Comparison of ENCODE assay signal across 6 cellular contexts in genomic region chr17:4898927-4899326, GRCh38. TPM values are rescaled to one million over a fixed set of nuclear protein-coding genes. Genes with fewer than 3 reads are reported as not detected.
DNase-seq lines count a peak whose midpoint lies in the region; ATAC-seq and TF ChIP-seq lines count a peak whose summit lies in the region.

No MANE protein-coding gene starts in this region.

- ATAC-seq in foreskin keratinocyte (peak; percentile 1), GM19397 (IDR thresholded peaks at IDR 0.05; ENCODE audit: unreplicated experiment) (no peak), GM19452 (IDR thresholded peaks at IDR 0.05; ENCODE audit: unreplicated experiment) (no peak)

- peak overlapping the region; percentile 61 for H3K4me3 ChIP-seq in thymus (ENCODE audit: low read length)

- peaks cover 41% of the 10 kb centered on the region for H3K4me1 Mint-ChIP-seq in activated T-cell treated with anti-CD3 and anti-CD28 coated beads, Interleukin-2, amount 50 U/mL, for 24 hours (ENCODE audit: low read depth)

- WGBS in thymus, result 31% methylated on average over 34 of the region's 34 CpGs

- H3K36me3 ChIP-seq in thymus (ENCODE audit: control insufficient read depth, insufficient read depth), result peaks cover 32% of the 10 kb centered on the region

- no peak overlapping the region for H3K27ac Mint-ChIP-seq in activated T-cell treated with anti-CD3 and anti-CD28 coated beads, Interleukin-2, amount 50 U/mL, for 24 hours

- H3K4me1 ChIP-seq in foreskin keratinocyte (no peaks in the 10 kb centered on the region), thymus (ENCODE audit: control insufficient read depth, insufficient read depth, low read length) (peaks cover 11% of the 10 kb centered on the region)

- H3K36me3 Mint-ChIP-seq in activated T-cell treated with anti-CD3 and anti-CD28 coated beads, Interleukin-2, amount 50 U/mL, for 24 hours (ENCODE audit: low read depth), result peaks cover 39% of the 10 kb centered on the region

- DNase-seq in activated T-cell treated with anti-CD3 and anti-CD28 coated beads, Interleukin-2, amount 50 U/mL, for 24 hours, result no peak
- DNase-seq in activated T-cell treated with anti-CD3 and anti-CD28 coated beads for 4 hours (no peak), foreskin keratinocyte (no peak)

- TF ChIP-seq CTCF in foreskin keratinocyte (conservative IDR thresholded peaks at IDR 0.05), result no peak

- peaks cover 3% of the 10 kb centered on the region for H3K9me3 ChIP-seq in thymus (ENCODE audit: control insufficient read depth)

- H3K27ac ChIP-seq in foreskin keratinocyte (no peak overlapping the region), thymus (ENCODE audit: low read depth) (no peak overlapping the region)

- H3K4me3 Mint-ChIP-seq in activated T-cell treated with anti-CD3 and anti-CD28 coated beads, Interleukin-2, amount 50 U/mL, for 24 hours, result peak overlapping the region; percentile 83

- H3K27me3 ChIP-seq in foreskin keratinocyte (no peaks in the 10 kb centered on the region), thymus (ENCODE audit: control insufficient read depth, insufficient read depth) (peaks cover 37% of the 10 kb centered on the region)

- peaks cover 2% of the 10 kb centered on the region for H3K27me3 Mint-ChIP-seq in activated T-cell treated with anti-CD3 and anti-CD28 coated beads, Interleukin-2, amount 50 U/mL, for 24 hours

- no peaks in the 10 kb centered on the region for H3K9me3 Mint-ChIP-seq in activated T-cell treated with anti-CD3 and anti-CD28 coated beads, Interleukin-2, amount 50 U/mL, for 24 hours

RNA-seq across cellular contexts. Expression of gene C17orf107, which starts 0.4 kb away (rescaled TPM):
- total RNA-seq in foreskin keratinocyte, result 0.78 and 1.7 TPM in 2 replicates
- polyA plus RNA-seq in foreskin keratinocyte (0.38 and 0.91 TPM in 2 replicates), thymus (1.2 TPM)

RNA-seq across cellular contexts. Expression of gene CHRNE, which starts 4.0 kb away (rescaled TPM):
- total RNA-seq in foreskin keratinocyte, result not detected in 2 replicates
- 0.04 and 0.06 TPM in 2 replicates for polyA plus RNA-seq in foreskin keratinocyte
- 1.9 TPM for polyA plus RNA-seq in thymus

RNA-seq across cellular contexts. Expression of gene GP1BA, which starts 33.1 kb away (rescaled TPM):
- total RNA-seq in foreskin keratinocyte, result not detected in 2 replicates
- polyA plus RNA-seq in foreskin keratinocyte, result not detected in 2 replicates
- polyA plus RNA-seq in thymus, result 0.09 TPM

RNA-seq across cellular contexts. Expression of gene SLC25A11, which starts 40.9 kb away (rescaled TPM):
- 52.6 and 60.2 TPM in 2 replicates for total RNA-seq in foreskin keratinocyte
- 76.9 and 83.6 TPM in 2 replicates for polyA plus RNA-seq in foreskin keratinocyte
- polyA plus RNA-seq in thymus, result 30.9 TPM

RNA-seq across cellular contexts. Expression of gene RNF167, which starts 41.1 kb away (rescaled TPM):
- 118 and 119 TPM in 2 replicates for total RNA-seq in foreskin keratinocyte
- polyA plus RNA-seq in foreskin keratinocyte, result 162 and 167 TPM in 2 replicates
- polyA plus RNA-seq in thymus, result 189 TPM
